In the genomic region with DNA sequence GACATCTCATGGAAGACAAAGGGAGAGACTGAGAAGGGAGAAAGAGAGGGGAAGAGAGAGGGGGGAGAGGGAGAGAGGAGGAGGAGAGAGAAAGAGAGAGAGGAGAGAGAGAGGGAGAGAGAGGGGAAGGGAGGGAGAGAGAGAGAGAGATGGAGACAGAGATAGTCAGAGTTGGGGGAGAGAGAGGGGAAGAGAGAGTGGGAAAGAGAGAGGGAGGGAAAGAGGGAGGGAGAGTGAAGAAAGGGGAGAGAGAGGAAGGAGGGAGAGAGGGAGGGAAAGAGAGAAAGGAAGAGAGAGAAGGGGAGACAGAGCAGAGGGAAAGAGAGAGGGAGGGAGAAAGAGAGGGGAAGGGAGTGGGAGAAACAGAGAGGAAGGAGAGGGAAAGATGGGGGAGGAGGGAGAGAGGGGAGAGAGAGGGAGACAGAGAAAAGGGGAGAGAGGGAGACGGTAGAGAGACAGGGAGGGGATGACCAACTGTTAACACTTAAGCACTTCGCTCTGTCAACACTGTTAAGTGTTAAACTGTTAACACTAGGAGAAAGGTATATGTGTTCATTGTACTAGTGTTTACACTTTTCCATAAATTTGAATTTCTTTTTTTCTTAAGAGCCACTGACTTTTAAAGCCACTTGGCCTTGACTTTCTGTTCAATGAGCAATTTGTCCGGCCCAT, we compare ENCODE assay signal across 16 cellular contexts. TPM values are rescaled to one million over a fixed set of nuclear protein-coding genes. Genes with fewer than 3 reads are reported as not detected.
DNase-seq lines count a peak whose midpoint lies in the region; ATAC-seq and TF ChIP-seq lines count a peak whose summit lies in the region.
"Had no signal": no experiment of that assay in that cellular context is flagged by ENCODE, and none has a peak within 500 bp of the region (broad histone marks: within the 10 kb centered on the region; RNA-seq: fewer than 3 reads in every experiment).

No MANE protein-coding gene starts in this region.

- peak; percentile 66 for ATAC-seq in left lung
- ATAC-seq: GM23338, HCT116 had no signal

- no peaks in the 10 kb centered on the region for H3K27me3 ChIP-seq in left lung
- H3K27me3 ChIP-seq: SJCRH30 had no signal

- no peak for TF ChIP-seq CTCF in left lung (IDR thresholded peaks at IDR 0.05)

- H3K27ac ChIP-seq in left lung, result no peak overlapping the region
- H3K27ac ChIP-seq: KMS-11, SJCRH30 had no signal

- no peaks in the 10 kb centered on the region for H3K9me3 ChIP-seq in left lung

- no peak overlapping the region for H3K4me3 ChIP-seq in left lung
- H3K4me3 ChIP-seq: GM23338, SJCRH30 had no signal

- H3K4me1 ChIP-seq in left lung, result peaks cover 0 to 3% of the 10 kb centered on the region in 2 donors
- H3K4me1 ChIP-seq: SJCRH30 had no signal

- DNase-seq in DMS53 (lab: John Stamatoyannopoulos, UW), result peak; percentile 46
- peak; percentile 9 for DNase-seq in DMS53 treated with DMSO at 0.1 percent for 48 hours (lab: John Stamatoyannopoulos, UW; ENCODE audit: unreplicated experiment)
- peak; percentile 62 for DNase-seq in NCI-H748 (lab: John Stamatoyannopoulos, UW; ENCODE audit: unreplicated experiment)
- no peak for DNase-seq in left lung
- DNase-seq in effector CD4-positive, alpha-beta T cell, result no peak
- DNase-seq in stimulated activated CD4-positive, alpha-beta T cell treated with anti-CD3 and anti-CD28 coated beads, Interleukin-4, amount 100 ng/mL, for 4 hours, result no peak
- no peak for DNase-seq in middle frontal gyrus (ENCODE audit: extremely low spot score, low spot score)
- DNase-seq: CD4-positive, CD25-positive, alpha-beta regulatory T cell; IMR-90; NCI-H1105 treated with DMSO at 0.1 percent for 48 hours; NCI-H1694; NCI-H2227 treated with DMSO at 0.1 percent for 48 hours; SJCRH30 had no signal

- intact Hi-C loops in left lung (cut with DNase I), result no loop called here

- H3K36me3 ChIP-seq in left lung, result no peaks in the 10 kb centered on the region
- H3K36me3 ChIP-seq: SJCRH30 had no signal

RNA-seq across cellular contexts. Expression of a gene that starts 21.8 kb away (rescaled TPM):
- 10 to 100 TPM in 1 of 2 donors, 1 to 10 TPM in 1; 5.5 to 13.5 TPM for total RNA-seq in left lung

Comparison
In these comparisons a context has a peak if more than half of its experiments do, and no peak if none do; other contexts are left out.
1. DNase-seq: peak in DMS53 (single experiment), DMS53 treated with DMSO at 0.1 percent for 48 hours (single experiment) and NCI-H748 (single experiment); none in left lung (0 of 2), effector CD4-positive, alpha-beta T cell (single experiment), stimulated activated CD4-positive, alpha-beta T cell treated with anti-CD3 and anti-CD28 coated beads, Interleukin-4, amount 100 ng/mL, for 4 hours (0 of 2) and middle frontal gyrus (single experiment).